Comparison of ENCODE assay signal across 25 cellular contexts in genomic region chr14:101872333-101872732, GRCh38.
DNase-seq lines count a peak whose midpoint lies in the region; ATAC-seq and TF ChIP-seq lines count a peak whose summit lies in the region.
"Had no signal": no experiment of that assay in that cellular context is flagged by ENCODE, and none has a peak within 500 bp of the region (broad histone marks: within the 10 kb centered on the region; RNA-seq: fewer than 3 reads in every experiment).

No MANE protein-coding gene starts in this region.

- TF ChIP-seq CTCF in activated B cell treated with CpG ODN at 0.5 μM for 24 hours (IDR thresholded peaks at IDR 0.05) (no peak), natural killer cell (IDR thresholded peaks at IDR 0.05) (no peak)

- no peaks in the 10 kb centered on the region for H3K27me3 ChIP-seq in CD4-positive, alpha-beta memory T cell (ENCODE audit: insufficient read depth, low read length)
- H3K27me3 ChIP-seq: colonic mucosa, esophagus squamous epithelium, gastroesophageal sphincter, Peyer's patch, upper lobe of left lung had no signal

- no peak overlapping the region for H3K4me3 ChIP-seq in CD4-positive, alpha-beta memory T cell (ENCODE audit: low read length in 2 of 2)
- H3K4me3 ChIP-seq: colonic mucosa, esophagus squamous epithelium, gastroesophageal sphincter, Peyer's patch, prostate gland, upper lobe of left lung had no signal

- DNase-seq in activated CD4-positive, alpha-beta memory T cell treated with anti-CD3 and anti-CD28 coated beads for 36 hours: no peak
- DNase-seq in activated CD4-positive, alpha-beta memory T cell treated with anti-CD3 and anti-CD28 coated beads, Interleukin-2, amount 10 ng/mL, durations not matched to agents 7 days and 5 days: no peak
- DNase-seq in CD4-positive, alpha-beta memory T cell: no peak
- DNase-seq in activated B cell treated with CpG ODN at 0.5 μM for 24 hours (no peak), natural killer cell (no peak), SW 1271 (lab: John Stamatoyannopoulos, UW) (no peak)
- DNase-seq: activated CD4-positive, alpha-beta T cell treated with anti-CD3 and anti-CD28 coated beads, Interleukin-2, amount 10 ng/mL, durations not matched to agents 7 days and 5 days; activated CD8-positive, alpha-beta memory T cell treated with anti-CD3 and anti-CD28 coated beads, Interleukin-2, amount 50 U/mL, for 4 hours; activated effector memory CD4-positive, alpha-beta T cell treated with Interleukin-2 at 50 U/mL for 16 hours; amniotic stem cell; colonic mucosa; esophagus squamous epithelium; H7; hypothalamus; Kasumi-1; NCI-H1694; NCI-H526; Peyer's patch; SIG-M5; T-helper 1 cell; upper lobe of left lung had no signal

- H3K27me3 Mint-ChIP-seq in activated CD4-positive, alpha-beta memory T cell treated with anti-CD3 and anti-CD28 coated beads for 36 hours: no peaks in the 10 kb centered on the region
- H3K27me3 Mint-ChIP-seq in activated CD4-positive, alpha-beta memory T cell treated with anti-CD3 and anti-CD28 coated beads, Interleukin-2, amount 10 ng/mL, durations not matched to agents 7 days and 5 days: no peaks in the 10 kb centered on the region
- no peaks in the 10 kb centered on the region for H3K27me3 Mint-ChIP-seq in CD4-positive, alpha-beta memory T cell
- H3K27me3 Mint-ChIP-seq in activated B cell treated with CpG ODN at 0.5 μM for 24 hours (no peaks in the 10 kb centered on the region), natural killer cell (ENCODE audit: low read depth in 2 of 2) (no peaks in the 10 kb centered on the region)
- H3K27me3 Mint-ChIP-seq in stimulated activated memory B cell treated with anti-CD40 and anti-IgM and Interleukin-4, amounts not matched to agents 10 μg/mL and 1 μg/mL and 100 μg/mL, for 72 hours: no peaks in the 10 kb centered on the region
- H3K27me3 Mint-ChIP-seq: activated CD4-positive, alpha-beta T cell treated with anti-CD3 and anti-CD28 coated beads, Interleukin-2, amount 10 ng/mL, durations not matched to agents 7 days and 5 days had no signal

- no peak overlapping the region for H3K4me3 Mint-ChIP-seq in activated CD4-positive, alpha-beta memory T cell treated with anti-CD3 and anti-CD28 coated beads for 36 hours
- H3K4me3 Mint-ChIP-seq in activated CD4-positive, alpha-beta memory T cell treated with anti-CD3 and anti-CD28 coated beads, Interleukin-2, amount 10 ng/mL, durations not matched to agents 7 days and 5 days: no peak overlapping the region
- peak overlapping the region in 4 of 8 donors; percentile 7 to 46 (median 33) for H3K4me3 Mint-ChIP-seq in CD4-positive, alpha-beta memory T cell
- no peak overlapping the region for H3K4me3 Mint-ChIP-seq in activated B cell treated with CpG ODN at 0.5 μM for 24 hours
- no peak overlapping the region for H3K4me3 Mint-ChIP-seq in natural killer cell
- H3K4me3 Mint-ChIP-seq in stimulated activated memory B cell treated with anti-CD40 and anti-IgM and Interleukin-4, amounts not matched to agents 10 μg/mL and 1 μg/mL and 100 μg/mL, for 72 hours: no peak overlapping the region
- H3K4me3 Mint-ChIP-seq: activated CD4-positive, alpha-beta T cell treated with anti-CD3 and anti-CD28 coated beads, Interleukin-2, amount 10 ng/mL, durations not matched to agents 7 days and 5 days had no signal

- peaks cover 6% of the 10 kb centered on the region for H3K36me3 Mint-ChIP-seq in activated CD4-positive, alpha-beta memory T cell treated with anti-CD3 and anti-CD28 coated beads for 36 hours
- peaks cover 36% of the 10 kb centered on the region for H3K36me3 Mint-ChIP-seq in activated CD4-positive, alpha-beta memory T cell treated with anti-CD3 and anti-CD28 coated beads, Interleukin-2, amount 10 ng/mL, durations not matched to agents 7 days and 5 days (ENCODE audit: low read depth)
- H3K36me3 Mint-ChIP-seq in CD4-positive, alpha-beta memory T cell: peaks cover 10 to 35% of the 10 kb centered on the region in 2 donors
- H3K36me3 Mint-ChIP-seq in activated B cell treated with CpG ODN at 0.5 μM for 24 hours (ENCODE audit: low read depth) (peaks cover 17% of the 10 kb centered on the region), natural killer cell (no peaks in the 10 kb centered on the region)
- H3K36me3 Mint-ChIP-seq in stimulated activated memory B cell treated with anti-CD40 and anti-IgM and Interleukin-4, amounts not matched to agents 10 μg/mL and 1 μg/mL and 100 μg/mL, for 72 hours: peaks cover 45% of the 10 kb centered on the region

- POLR2A ChIA-PET in activated CD4-positive, alpha-beta memory T cell treated with anti-CD3 and anti-CD28 coated beads for 36 hours (lab: Charles Lee): no interaction called here
- POLR2A ChIA-PET in activated CD4-positive, alpha-beta memory T cell treated with anti-CD3 and anti-CD28 coated beads, Interleukin-2, amount 10 ng/mL, durations not matched to agents 7 days and 5 days (lab: Charles Lee): no interaction called here
- POLR2A ChIA-PET in CD4-positive, alpha-beta memory T cell (lab: Charles Lee; ENCODE audit: partially characterized antibody): interaction anchor here (1.0 to 1.3 kb wide), 2 partner anchors 28 to 102 kb away, joined by 3 read pairs; no protein-coding TSS in a partner anchor
- POLR2A ChIA-PET in activated B cell treated with CpG ODN at 0.5 μM for 24 hours (lab: Charles Lee): interaction anchor here (0.6 kb wide), 2 partner anchors 29 to 121 kb away, joined by 3 to 4 read pairs; no protein-coding TSS in a partner anchor

- intact Hi-C loops in activated CD4-positive, alpha-beta memory T cell treated with anti-CD3 and anti-CD28 coated beads for 36 hours (cut with micrococcal nuclease): loop anchor here (2.0 to 10.0 kb wide), 2 partner anchors 14 to 108 kb away; partner anchors contain the start of gene PPP2R5C
- intact Hi-C loops in CD4-positive, alpha-beta memory T cell (cut with micrococcal nuclease): no loop called here
- intact Hi-C loops in activated B cell treated with CpG ODN at 0.5 μM for 24 hours (cut with micrococcal nuclease): loop anchor here (10.0 kb wide), 1 partner anchor 168 kb away; no protein-coding TSS in a partner anchor
- intact Hi-C loops in natural killer cell (cut with micrococcal nuclease): no loop called here

- peaks cover 80% of the 10 kb centered on the region for H3K4me1 Mint-ChIP-seq in activated CD4-positive, alpha-beta memory T cell treated with anti-CD3 and anti-CD28 coated beads for 36 hours (ENCODE audit: low read depth)
- H3K4me1 Mint-ChIP-seq in activated CD4-positive, alpha-beta memory T cell treated with anti-CD3 and anti-CD28 coated beads, Interleukin-2, amount 10 ng/mL, durations not matched to agents 7 days and 5 days: peaks cover 50% of the 10 kb centered on the region
- H3K4me1 Mint-ChIP-seq in CD4-positive, alpha-beta memory T cell: peaks cover 63 to 91% (median 74%) of the 10 kb centered on the region in 4 donors
- H3K4me1 Mint-ChIP-seq in activated B cell treated with CpG ODN at 0.5 μM for 24 hours (peaks cover 66% of the 10 kb centered on the region), natural killer cell (peaks cover 80 to 82% of the 10 kb centered on the region in 2 donors)
- H3K4me1 Mint-ChIP-seq in stimulated activated memory B cell treated with anti-CD40 and anti-IgM and Interleukin-4, amounts not matched to agents 10 μg/mL and 1 μg/mL and 100 μg/mL, for 72 hours: peaks cover 84% of the 10 kb centered on the region

- CTCF ChIA-PET in activated CD4-positive, alpha-beta memory T cell treated with anti-CD3 and anti-CD28 coated beads for 36 hours (lab: Charles Lee): no interaction called here
- CTCF ChIA-PET in activated CD4-positive, alpha-beta memory T cell treated with anti-CD3 and anti-CD28 coated beads, Interleukin-2, amount 10 ng/mL, durations not matched to agents 7 days and 5 days (lab: Charles Lee): interaction anchor here (0.7 to 1.1 kb wide), 2 partner anchors 26 to 134 kb away, joined by 3 to 4 read pairs; no protein-coding TSS in a partner anchor
- CTCF ChIA-PET in CD4-positive, alpha-beta memory T cell (lab: Charles Lee; ENCODE audit: partially characterized antibody): interaction anchor here (1.0 to 1.2 kb wide), 2 partner anchors 19 to 27 kb away, joined by 3 read pairs; no protein-coding TSS in a partner anchor
- CTCF ChIA-PET in activated B cell treated with CpG ODN at 0.5 μM for 24 hours (lab: Charles Lee): no interaction called here

- no peaks in the 10 kb centered on the region for H3K9me3 ChIP-seq in CD4-positive, alpha-beta memory T cell (ENCODE audit: control insufficient read depth in 1 of 2, low read length in 2 of 2)
- H3K9me3 ChIP-seq: colonic mucosa, esophagus squamous epithelium, gastroesophageal sphincter, Peyer's patch, prostate gland, upper lobe of left lung had no signal

- H3K27ac ChIP-seq in CD4-positive, alpha-beta memory T cell (ENCODE audit: low read depth, low read length): peak overlapping the region; percentile 12
- H3K27ac ChIP-seq: colonic mucosa, esophagus squamous epithelium, Peyer's patch, prostate gland, upper lobe of left lung had no signal

- H3K4me1 ChIP-seq in CD4-positive, alpha-beta memory T cell (ENCODE audit: insufficient read depth, low read length): peaks cover 89% of the 10 kb centered on the region
- H3K4me1 ChIP-seq: prostate gland had no signal

- peaks cover 1% of the 10 kb centered on the region for H3K36me3 ChIP-seq in CD4-positive, alpha-beta memory T cell (ENCODE audit: insufficient read depth, low read length)
- H3K36me3 ChIP-seq: colonic mucosa, gastroesophageal sphincter, Peyer's patch, prostate gland, upper lobe of left lung had no signal

- peak overlapping the region; percentile 57 for H3K27ac Mint-ChIP-seq in activated CD4-positive, alpha-beta memory T cell treated with anti-CD3 and anti-CD28 coated beads for 36 hours
- no peak overlapping the region for H3K27ac Mint-ChIP-seq in activated CD4-positive, alpha-beta memory T cell treated with anti-CD3 and anti-CD28 coated beads, Interleukin-2, amount 10 ng/mL, durations not matched to agents 7 days and 5 days
- H3K27ac Mint-ChIP-seq in CD4-positive, alpha-beta memory T cell: peak overlapping the region; percentile 10 to 91 (median 84)
- H3K27ac Mint-ChIP-seq in activated B cell treated with CpG ODN at 0.5 μM for 24 hours: peak overlapping the region; percentile 46
- H3K27ac Mint-ChIP-seq in natural killer cell: peak overlapping the region; percentile 57 to 88
- no peak overlapping the region for H3K27ac Mint-ChIP-seq in stimulated activated memory B cell treated with anti-CD40 and anti-IgM and Interleukin-4, amounts not matched to agents 10 μg/mL and 1 μg/mL and 100 μg/mL, for 72 hours
- H3K27ac Mint-ChIP-seq: activated CD4-positive, alpha-beta T cell treated with anti-CD3 and anti-CD28 coated beads, Interleukin-2, amount 10 ng/mL, durations not matched to agents 7 days and 5 days had no signal

- no peaks in the 10 kb centered on the region for H3K9me3 Mint-ChIP-seq in activated CD4-positive, alpha-beta memory T cell treated with anti-CD3 and anti-CD28 coated beads for 36 hours
- no peaks in the 10 kb centered on the region for H3K9me3 Mint-ChIP-seq in activated CD4-positive, alpha-beta memory T cell treated with anti-CD3 and anti-CD28 coated beads, Interleukin-2, amount 10 ng/mL, durations not matched to agents 7 days and 5 days
- no peaks in the 10 kb centered on the region for H3K9me3 Mint-ChIP-seq in CD4-positive, alpha-beta memory T cell
- H3K9me3 Mint-ChIP-seq in activated B cell treated with CpG ODN at 0.5 μM for 24 hours (no peaks in the 10 kb centered on the region), natural killer cell (no peaks in the 10 kb centered on the region)
- H3K9me3 Mint-ChIP-seq in stimulated activated memory B cell treated with anti-CD40 and anti-IgM and Interleukin-4, amounts not matched to agents 10 μg/mL and 1 μg/mL and 100 μg/mL, for 72 hours: no peaks in the 10 kb centered on the region
- H3K9me3 Mint-ChIP-seq: activated CD4-positive, alpha-beta T cell treated with anti-CD3 and anti-CD28 coated beads, Interleukin-2, amount 10 ng/mL, durations not matched to agents 7 days and 5 days had no signal

- ATAC-seq in activated B cell treated with CpG ODN at 0.5 μM for 24 hours (ENCODE audit: low read depth) (no peak), natural killer cell (no peak), HG03045 (IDR thresholded peaks at IDR 0.05; ENCODE audit: unreplicated experiment) (no peak)
- no peak for ATAC-seq in stimulated activated memory B cell treated with anti-CD40 and anti-IgM and Interleukin-4, amounts not matched to agents 10 μg/mL and 1 μg/mL and 100 μg/mL, for 72 hours
- ATAC-seq: gastroesophageal sphincter had no signal

Comparison
In these comparisons a context has a peak if more than half of its experiments do, and no peak if none do; other contexts are left out.
1. H3K27ac Mint-ChIP-seq: peak in activated CD4-positive, alpha-beta memory T cell treated with anti-CD3 and anti-CD28 coated beads for 36 hours (single experiment), CD4-positive, alpha-beta memory T cell (7 of 7), activated B cell treated with CpG ODN at 0.5 μM for 24 hours (single experiment) and natural killer cell (2 of 2); none in activated CD4-positive, alpha-beta memory T cell treated with anti-CD3 and anti-CD28 coated beads, Interleukin-2, amount 10 ng/mL, durations not matched to agents 7 days and 5 days (single experiment) and stimulated activated memory B cell treated with anti-CD40 and anti-IgM and Interleukin-4, amounts not matched to agents 10 μg/mL and 1 μg/mL and 100 μg/mL, for 72 hours (single experiment).
2. CTCF ChIA-PET loops: an anchor here in activated CD4-positive, alpha-beta memory T cell treated with anti-CD3 and anti-CD28 coated beads, Interleukin-2, amount 10 ng/mL, durations not matched to agents 7 days and 5 days (0.7 to 1.1 kb wide) and CD4-positive, alpha-beta memory T cell (1.0 to 1.2 kb wide); none called in activated CD4-positive, alpha-beta memory T cell treated with anti-CD3 and anti-CD28 coated beads for 36 hours and activated B cell treated with CpG ODN at 0.5 μM for 24 hours.
3. POLR2A ChIA-PET loops: an anchor here in CD4-positive, alpha-beta memory T cell (1.0 to 1.3 kb wide) and activated B cell treated with CpG ODN at 0.5 μM for 24 hours (0.6 kb wide); none called in activated CD4-positive, alpha-beta memory T cell treated with anti-CD3 and anti-CD28 coated beads for 36 hours and activated CD4-positive, alpha-beta memory T cell treated with anti-CD3 and anti-CD28 coated beads, Interleukin-2, amount 10 ng/mL, durations not matched to agents 7 days and 5 days.
4. intact Hi-C loops: an anchor here in activated CD4-positive, alpha-beta memory T cell treated with anti-CD3 and anti-CD28 coated beads for 36 hours (2.0 to 10.0 kb wide) and activated B cell treated with CpG ODN at 0.5 μM for 24 hours (10.0 kb wide); none called in CD4-positive, alpha-beta memory T cell and natural killer cell.